14 cellular contexts compared by ENCODE assay signal in the genomic region with DNA sequence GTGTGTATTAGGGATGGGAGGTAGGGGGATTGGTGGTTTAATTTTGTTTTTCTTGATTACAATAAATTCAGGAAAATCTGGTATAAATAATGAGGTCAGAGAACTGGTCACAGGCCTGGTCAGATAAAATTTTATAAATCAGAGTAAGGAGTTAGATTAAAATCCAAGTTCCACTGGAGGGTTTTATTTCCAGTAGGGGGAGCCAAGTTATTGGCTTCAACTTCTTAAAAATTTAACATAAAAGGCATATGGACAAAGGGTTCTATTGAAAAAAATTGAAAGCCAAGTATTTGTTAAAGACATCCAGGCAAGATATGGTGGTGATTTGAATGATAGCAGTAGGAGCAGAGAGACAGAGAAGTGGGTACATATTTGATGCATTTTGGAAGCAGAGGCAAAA.
DNase-seq lines count a peak whose midpoint lies in the region; ATAC-seq and TF ChIP-seq lines count a peak whose summit lies in the region.
"Had no signal": no experiment of that assay in that cellular context is flagged by ENCODE, and none has a peak within 500 bp of the region (broad histone marks: within the 10 kb centered on the region; RNA-seq: fewer than 3 reads in every experiment).

No MANE protein-coding gene starts in this region.

- peak; percentile 53 for TF ChIP-seq RAD21 in SK-N-SH (IDR thresholded peaks at IDR 0.05; ENCODE audit: low read length)

- H4K20me1 ChIP-seq in SK-N-SH (ENCODE audit: insufficient read depth) (no peaks in the 10 kb centered on the region), smooth muscle cell (ENCODE audit: low read depth) (no peaks in the 10 kb centered on the region)

- no peak for ATAC-seq in SK-N-SH treated with all-trans-retinoic acid at 6 μM for 48 hours

- H3F3A ChIP-seq in SK-N-SH (replicated peaks; ENCODE audit: insufficient read depth) (no peaks in the 10 kb centered on the region), smooth muscle cell (ENCODE audit: low read depth) (no peaks in the 10 kb centered on the region)

- DNase-seq in SK-N-SH (no peak), SK-MEL-5 (ENCODE audit: low read depth, low spot score) (peak; percentile 62), fibroblast of the aortic adventitia (ENCODE audit: low read depth) (peak; percentile 14), smooth muscle cell (lab: John Stamatoyannopoulos, UW; ENCODE audit: unreplicated experiment) (no peak), mesenteric fat pad (ENCODE audit: low spot score) (no peak), NCI-H1092 (lab: John Stamatoyannopoulos, UW) (no peak)
- no peak for DNase-seq in activated CD4-positive, alpha-beta T cell treated with anti-CD3 and anti-CD28 coated beads for 48 hours
- DNase-seq: activated naive CD8-positive, alpha-beta T cell treated with anti-CD3 and anti-CD28 coated beads for 36 hours; DND-41; H7; NCI-H1436; transverse colon had no signal

- peaks cover 0 to 2% of the 10 kb centered on the region in 2 experiments; a peak in 2 of 4 replicates for H3K4me1 ChIP-seq in SK-N-SH (ENCODE audit: control insufficient read depth in 1 of 2, insufficient read depth in 2 of 2, low read depth in 1 of 2, low read length in 1 of 2)
- no peaks in the 10 kb centered on the region for H3K4me1 ChIP-seq in smooth muscle cell (ENCODE audit: low read depth)
- H3K4me1 ChIP-seq: transverse colon had no signal

- H3K9me3 ChIP-seq in SK-N-SH (no peaks in the 10 kb centered on the region), smooth muscle cell (replicated peaks; ENCODE audit: low read depth) (no peaks in the 10 kb centered on the region)
- H3K9me3 ChIP-seq: transverse colon had no signal

- H3K4me2 ChIP-seq in SK-N-SH (no peak overlapping the region), smooth muscle cell (no peak overlapping the region)

- H3K36me3 ChIP-seq in SK-N-SH (replicated peaks in 1 of 2; ENCODE audit: control insufficient read depth in 1 of 2, insufficient read depth in 2 of 2, low read length in 1 of 2) (no peaks in the 10 kb centered on the region), smooth muscle cell (ENCODE audit: low read depth) (no peaks in the 10 kb centered on the region)
- H3K36me3 ChIP-seq: transverse colon had no signal

- peak; percentile 41 for TF ChIP-seq CTCF in SK-N-SH (IDR thresholded peaks at IDR 0.05)
- peak; percentile 30 for TF ChIP-seq CTCF in fibroblast of the aortic adventitia (IDR thresholded peaks at IDR 0.05; ENCODE audit: insufficient read depth, low read length)
- TF ChIP-seq CTCF in smooth muscle cell (IDR thresholded peaks at IDR 0.05; ENCODE audit: borderline replicate concordance, insufficient read depth, poor library complexity, severe bottlenecking) = peak; percentile 47

- CTCF ChIA-PET in SK-N-SH (lab: Yijun Ruan, JAX) = no interaction called here

- no peak for TF ChIP-seq EP300 in SK-N-SH (IDR thresholded peaks at IDR 0.05; ENCODE audit: borderline replicate concordance in 1 of 2, low read depth in 1 of 2, low read length in 1 of 2)

- H3K9ac ChIP-seq in SK-N-SH = no peak overlapping the region
- no peak overlapping the region for H3K9ac ChIP-seq in smooth muscle cell (ENCODE audit: low read depth)

- POLR2A ChIA-PET in SK-N-SH (lab: Yijun Ruan, JAX) = no interaction called here

- no peak overlapping the region for H2AFZ ChIP-seq in SK-N-SH (ENCODE audit: low read depth)
- no peak overlapping the region for H2AFZ ChIP-seq in smooth muscle cell (ENCODE audit: low read depth)

- H3K27ac ChIP-seq in SK-N-SH (ENCODE audit: low read depth in 2 of 2, low read length in 1 of 2) (no peak overlapping the region), smooth muscle cell (ENCODE audit: low read depth) (no peak overlapping the region)
- H3K27ac ChIP-seq: transverse colon had no signal

- H3K27me3 ChIP-seq in SK-N-SH (ENCODE audit: insufficient read depth) = no peaks in the 10 kb centered on the region
- H3K27me3 ChIP-seq in smooth muscle cell (ENCODE audit: low read depth) = peaks cover 15% of the 10 kb centered on the region
- H3K27me3 ChIP-seq: transverse colon had no signal

- in situ Hi-C loops in SK-MEL-5 (cut with HindIII; ENCODE audit: low pct_unique_long_range_greater_than_20kb, low sequenced_read_pairs) = no loop called here

- no peaks in the 10 kb centered on the region for H3K9me2 ChIP-seq in SK-N-SH

- H3K79me2 ChIP-seq in SK-N-SH (ENCODE audit: insufficient read depth) (no peaks in the 10 kb centered on the region), smooth muscle cell (ENCODE audit: low read depth) (no peaks in the 10 kb centered on the region)

- no peak overlapping the region for H3K4me3 ChIP-seq in SK-N-SH (ENCODE audit: low read depth in 2 of 2, low read length in 1 of 2)
- H3K4me3 ChIP-seq in fibroblast of the aortic adventitia (ENCODE audit: low read depth, low read length) = no peak overlapping the region
- no peak overlapping the region for H3K4me3 ChIP-seq in smooth muscle cell
- H3K4me3 ChIP-seq: lung, transverse colon had no signal

TF ChIP-seq in SK-N-SH, 30 proteins besides CTCF, POLR2A, EP300 and RAD21 (continues in another document):
- no peak for TF ChIP-seq MXI1 (IDR thresholded peaks at IDR 0.05; ENCODE audit: low read depth, low read length)
- TF ChIP-seq RCOR1 (IDR thresholded peaks at IDR 0.05; ENCODE audit: low read length) = no peak
- no peak for TF ChIP-seq ELF1 (IDR thresholded peaks at IDR 0.05)
- TF ChIP-seq GATA2 (CRISPR knock-in tag; IDR thresholded peaks at IDR 0.05) = no peak
- TF ChIP-seq RXRA (IDR thresholded peaks at IDR 0.05; ENCODE audit: borderline replicate concordance, low read depth) = no peak
- TF ChIP-seq, protein P1, sequence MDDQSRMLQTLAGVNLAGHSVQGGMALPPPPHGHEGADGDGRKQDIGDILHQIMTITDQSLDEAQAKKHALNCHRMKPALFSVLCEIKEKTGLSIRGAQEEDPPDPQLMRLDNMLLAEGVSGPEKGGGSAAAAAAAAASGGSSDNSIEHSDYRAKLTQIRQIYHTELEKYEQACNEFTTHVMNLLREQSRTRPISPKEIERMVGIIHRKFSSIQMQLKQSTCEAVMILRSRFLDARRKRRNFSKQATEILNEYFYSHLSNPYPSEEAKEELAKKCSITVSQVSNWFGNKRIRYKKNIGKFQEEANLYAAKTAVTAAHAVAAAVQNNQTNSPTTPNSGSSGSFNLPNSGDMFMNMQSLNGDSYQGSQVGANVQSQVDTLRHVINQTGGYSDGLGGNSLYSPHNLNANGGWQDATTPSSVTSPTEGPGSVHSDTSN (IDR thresholded peaks at IDR 0.05) = no peak
- TF ChIP-seq, protein P2, sequence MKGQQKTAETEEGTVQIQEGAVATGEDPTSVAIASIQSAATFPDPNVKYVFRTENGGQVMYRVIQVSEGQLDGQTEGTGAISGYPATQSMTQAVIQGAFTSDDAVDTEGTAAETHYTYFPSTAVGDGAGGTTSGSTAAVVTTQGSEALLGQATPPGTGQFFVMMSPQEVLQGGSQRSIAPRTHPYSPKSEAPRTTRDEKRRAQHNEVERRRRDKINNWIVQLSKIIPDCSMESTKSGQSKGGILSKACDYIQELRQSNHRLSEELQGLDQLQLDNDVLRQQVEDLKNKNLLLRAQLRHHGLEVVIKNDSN (IDR thresholded peaks at IDR 0.05; ENCODE audit: borderline replicate concordance, low read depth) = no peak
- TF ChIP-seq YY1 (IDR thresholded peaks at IDR 0.05; ENCODE audit: low read depth) = no peak
- TF ChIP-seq FOXJ3 (CRISPR knock-in tag; IDR thresholded peaks at IDR 0.05) = no peak
- TF ChIP-seq FOSL2 (IDR thresholded peaks at IDR 0.05; ENCODE audit: borderline replicate concordance, low read depth) = no peak
- TF ChIP-seq JUND (IDR thresholded peaks at IDR 0.05) = no peak

TF ChIP-seq in SK-N-SH treated with all-trans-retinoic acid at 6 μM for 48 hours, 23 proteins besides CTCF, POLR2A, EP300 and RAD21 (continues in another document):
- TF ChIP-seq OSR1 (CRISPR knock-in tag; IDR thresholded peaks at IDR 0.05) (no peak), RARB (CRISPR knock-in tag; IDR thresholded peaks at IDR 0.05) (no peak), BACH2 (CRISPR knock-in tag; IDR thresholded peaks at IDR 0.05; ENCODE audit: borderline replicate concordance) (no peak), ZFP30 (CRISPR knock-in tag; IDR thresholded peaks at IDR 0.05) (no peak), ZNF565 (CRISPR knock-in tag; conservative IDR thresholded peaks at IDR 0.05; ENCODE audit: low read depth) (no peak), ZNF8 (CRISPR knock-in tag; IDR thresholded peaks at IDR 0.05) (no peak), ESRRG (CRISPR knock-in tag; IDR thresholded peaks at IDR 0.05) (no peak)
- TF ChIP-seq, protein P3, sequence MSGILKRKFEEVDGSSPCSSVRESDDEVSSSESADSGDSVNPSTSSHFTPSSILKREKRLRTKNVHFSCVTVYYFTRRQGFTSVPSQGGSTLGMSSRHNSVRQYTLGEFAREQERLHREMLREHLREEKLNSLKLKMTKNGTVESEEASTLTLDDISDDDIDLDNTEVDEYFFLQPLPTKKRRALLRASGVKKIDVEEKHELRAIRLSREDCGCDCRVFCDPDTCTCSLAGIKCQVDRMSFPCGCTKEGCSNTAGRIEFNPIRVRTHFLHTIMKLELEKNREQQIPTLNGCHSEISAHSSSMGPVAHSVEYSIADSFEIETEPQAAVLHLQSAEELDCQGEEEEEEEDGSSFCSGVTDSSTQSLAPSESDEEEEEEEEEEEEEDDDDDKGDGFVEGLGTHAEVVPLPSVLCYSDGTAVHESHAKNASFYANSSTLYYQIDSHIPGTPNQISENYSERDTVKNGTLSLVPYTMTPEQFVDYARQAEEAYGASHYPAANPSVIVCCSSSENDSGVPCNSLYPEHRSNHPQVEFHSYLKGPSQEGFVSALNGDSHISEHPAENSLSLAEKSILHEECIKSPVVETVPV (CRISPR knock-in tag; IDR thresholded peaks at IDR 0.05) = no peak
- TF ChIP-seq, protein P4, sequence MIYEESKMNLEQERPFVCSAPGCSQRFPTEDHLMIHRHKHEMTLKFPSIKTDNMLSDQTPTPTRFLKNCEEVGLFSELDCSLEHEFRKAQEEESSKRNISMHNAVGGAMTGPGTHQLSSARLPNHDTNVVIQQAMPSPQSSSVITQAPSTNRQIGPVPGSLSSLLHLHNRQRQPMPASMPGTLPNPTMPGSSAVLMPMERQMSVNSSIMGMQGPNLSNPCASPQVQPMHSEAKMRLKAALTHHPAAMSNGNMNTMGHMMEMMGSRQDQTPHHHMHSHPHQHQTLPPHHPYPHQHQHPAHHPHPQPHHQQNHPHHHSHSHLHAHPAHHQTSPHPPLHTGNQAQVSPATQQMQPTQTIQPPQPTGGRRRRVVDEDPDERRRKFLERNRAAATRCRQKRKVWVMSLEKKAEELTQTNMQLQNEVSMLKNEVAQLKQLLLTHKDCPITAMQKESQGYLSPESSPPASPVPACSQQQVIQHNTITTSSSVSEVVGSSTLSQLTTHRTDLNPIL (CRISPR knock-in tag; IDR thresholded peaks at IDR 0.05; ENCODE audit: low read depth) = no peak

Comparison
In these comparisons a context has a peak if more than half of its experiments do, and no peak if none do; other contexts are left out.
1. DNase-seq: peak in SK-MEL-5 (single experiment) and fibroblast of the aortic adventitia (single experiment); none in SK-N-SH (single experiment), smooth muscle cell (single experiment), activated CD4-positive, alpha-beta T cell treated with anti-CD3 and anti-CD28 coated beads for 48 hours (single experiment), mesenteric fat pad (single experiment) and NCI-H1092 (single experiment).
2. Peak in every context shown above with its lines, with median percentiles within 50 percentile points of each other: CTCF ChIP-seq.